ENCODE assay signal across 19 cellular contexts in the genomic region with DNA sequence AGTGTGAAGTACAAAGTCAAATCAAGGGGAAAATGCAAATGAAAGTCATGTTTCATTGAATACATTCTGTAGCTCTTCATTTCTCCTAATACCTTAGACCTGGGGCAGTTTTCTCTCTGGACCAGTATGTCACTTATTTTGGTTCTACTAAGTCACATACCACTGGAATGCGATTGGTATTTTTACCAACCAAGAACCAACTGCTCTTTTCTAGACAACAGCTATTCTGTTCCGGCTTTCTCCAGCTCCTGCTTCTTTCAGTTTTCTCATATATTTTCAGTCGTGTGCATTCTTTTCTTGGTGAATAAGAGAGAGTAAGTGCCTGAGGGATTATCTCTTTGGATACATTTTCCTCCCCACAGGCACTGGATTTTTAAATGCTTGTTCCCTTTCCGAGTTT. TPM values are rescaled to one million over a fixed set of nuclear protein-coding genes. Genes with fewer than 3 reads are reported as not detected.
A peak's percentile ranks its signal among the peaks of the same experiment; 100 is the strongest.
DNase-seq lines count a peak whose midpoint lies in the region; ATAC-seq and TF ChIP-seq lines count a peak whose summit lies in the region.
"Had no signal": no experiment of that assay in that cellular context is flagged by ENCODE, and none has a peak within 500 bp of the region (broad histone marks: within the 10 kb centered on the region; RNA-seq: fewer than 3 reads in every experiment).

No MANE protein-coding gene starts in this region.

- TF ChIP-seq CTCF in HEK293 (tag by site-specific recombination; IDR thresholded peaks at IDR 0.05), result no peak
- TF ChIP-seq CTCF in epithelial cell of proximal tubule (conservative IDR thresholded peaks at IDR 0.05; ENCODE audit: low read depth, low read length), result no peak

- H3K4me1 ChIP-seq in HEK293 (ENCODE audit: control insufficient read depth, insufficient read depth, low read length), result no peaks in the 10 kb centered on the region
- H3K4me1 ChIP-seq in SJCRH30, result peaks cover 22% of the 10 kb centered on the region
- peaks cover 7% of the 10 kb centered on the region for H3K4me1 ChIP-seq in HAP-1
- H3K4me1 ChIP-seq: BE2C, Caco-2 had no signal

- H3K36me3 ChIP-seq in HEK293 (ENCODE audit: control insufficient read depth in 2 of 2, insufficient read depth in 1 of 2, low read length in 2 of 2) (no peaks in the 10 kb centered on the region), SJCRH30 (no peaks in the 10 kb centered on the region), HAP-1 (replicated peaks) (no peaks in the 10 kb centered on the region)
- H3K36me3 ChIP-seq: BE2C had no signal

- no peaks in the 10 kb centered on the region for H3K27me3 ChIP-seq in SJCRH30
- no peaks in the 10 kb centered on the region for H3K27me3 ChIP-seq in HAP-1 (ENCODE audit: low read depth)

- H3K27ac ChIP-seq in HEK293 (ENCODE audit: extremely low read depth, low read depth, low read length) (no peak overlapping the region), SJCRH30 (peak overlapping the region; percentile 96)

- CTCF ChIA-PET in HEK293 (lab: Yijun Ruan, JAX), result no interaction called here

- in situ Hi-C loops in HAP-1 (cut with MboI; ENCODE audit: low sequenced_read_pairs), result no loop called here

- H3K9me3 ChIP-seq in HEK293 (ENCODE audit: control insufficient read depth, insufficient read depth, low read depth, low read length) (no peaks in the 10 kb centered on the region), SJCRH30 (replicated peaks) (no peaks in the 10 kb centered on the region), HAP-1 (no peaks in the 10 kb centered on the region)
- H3K9me3 ChIP-seq: BE2C, Caco-2 had no signal

- no peak for ATAC-seq in HG03571 (IDR thresholded peaks at IDR 0.05; ENCODE audit: unreplicated experiment)

- POLR2A ChIA-PET in HEK293 (lab: Yijun Ruan, JAX), result no interaction called here

- H3K4me3 ChIP-seq in HEK293 (ENCODE audit: low read depth, low read length) (no peak overlapping the region), SJCRH30 (peak overlapping the region; percentile 51), epithelial cell of proximal tubule (ENCODE audit: low read depth, low read length) (peak overlapping the region; percentile 37), HAP-1 (no peak overlapping the region)

- DNase-seq in SJCRH30, result peak; percentile 33 to 68
- DNase-seq in epithelial cell of proximal tubule (ENCODE audit: low read depth), result peak; percentile 71
- peak; percentile 94 for DNase-seq in renal cortical epithelial cell (ENCODE audit: low read depth)
- no peak for DNase-seq in NCI-H2107 treated with DMSO at 0.1 percent for 48 hours (lab: John Stamatoyannopoulos, UW; ENCODE audit: unreplicated experiment)
- no peak for DNase-seq in HAP-1 (ENCODE audit: low spot score in 2 of 2)
- no peak for DNase-seq in mesenteric fat pad (ENCODE audit: low spot score)
- DNase-seq: activated CD4-positive, alpha-beta T cell treated with anti-CD3 and anti-CD28 coated beads, Interleukin-2, amount 10 ng/mL, durations not matched to agents 24 days and 14 days; activated gamma-delta T cell treated with Interleukin-2 at 50 U/mL for 16 hours; BE2C; Caco-2; HCEC 1CT; hippocampal formation; IMR-90; nephron progenitor cell; stimulated activated CD4-positive, alpha-beta T cell treated with anti-CD3 and anti-CD28 coated beads, Interleukin-4, amount 100 ng/mL, for 1 hour; T-helper 1 cell had no signal

TF ChIP-seq in HEK293, 187 proteins besides CTCF, POLR2A, EP300 and RAD21:
- TF ChIP-seq, protein P1, sequence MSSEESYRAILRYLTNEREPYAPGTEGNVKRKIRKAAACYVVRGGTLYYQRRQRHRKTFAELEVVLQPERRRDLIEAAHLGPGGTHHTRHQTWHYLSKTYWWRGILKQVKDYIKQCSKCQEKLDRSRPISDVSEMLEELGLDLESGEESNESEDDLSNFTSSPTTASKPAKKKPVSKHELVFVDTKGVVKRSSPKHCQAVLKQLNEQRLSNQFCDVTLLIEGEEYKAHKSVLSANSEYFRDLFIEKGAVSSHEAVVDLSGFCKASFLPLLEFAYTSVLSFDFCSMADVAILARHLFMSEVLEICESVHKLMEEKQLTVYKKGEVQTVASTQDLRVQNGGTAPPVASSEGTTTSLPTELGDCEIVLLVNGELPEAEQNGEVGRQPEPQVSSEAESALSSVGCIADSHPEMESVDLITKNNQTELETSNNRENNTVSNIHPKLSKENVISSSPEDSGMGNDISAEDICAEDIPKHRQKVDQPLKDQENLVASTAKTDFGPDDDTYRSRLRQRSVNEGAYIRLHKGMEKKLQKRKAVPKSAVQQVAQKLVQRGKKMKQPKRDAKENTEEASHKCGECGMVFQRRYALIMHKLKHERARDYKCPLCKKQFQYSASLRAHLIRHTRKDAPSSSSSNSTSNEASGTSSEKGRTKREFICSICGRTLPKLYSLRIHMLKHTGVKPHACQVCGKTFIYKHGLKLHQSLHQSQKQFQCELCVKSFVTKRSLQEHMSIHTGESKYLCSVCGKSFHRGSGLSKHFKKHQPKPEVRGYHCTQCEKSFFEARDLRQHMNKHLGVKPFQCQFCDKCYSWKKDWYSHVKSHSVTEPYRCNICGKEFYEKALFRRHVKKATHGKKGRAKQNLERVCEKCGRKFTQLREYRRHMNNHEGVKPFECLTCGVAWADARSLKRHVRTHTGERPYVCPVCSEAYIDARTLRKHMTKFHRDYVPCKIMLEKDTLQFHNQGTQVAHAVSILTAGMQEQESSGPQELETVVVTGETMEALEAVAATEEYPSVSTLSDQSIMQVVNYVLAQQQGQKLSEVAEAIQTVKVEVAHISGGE (tag by site-specific recombination; conservative IDR thresholded peaks at IDR 0.05; ENCODE audit: low read depth), result peak; percentile 24; the same call in 1 of the 2 replicates
- TF ChIP-seq ZNF549 (tag by site-specific recombination; IDR thresholded peaks at IDR 0.05), result no peak

RNA-seq across cellular contexts. Expression of a gene that starts 39.2 kb away (rescaled TPM):
- not detected in 2 replicates for total RNA-seq in SJCRH30 (2014; rRNA removed; shearing (Covaris generic))
- total RNA-seq in epithelial cell of proximal tubule (not detected in 2 replicates), renal cortical epithelial cell (not detected in 2 replicates), mesenteric fat pad (not detected)
- total RNA-seq: activated CD4-positive, alpha-beta T cell treated with anti-CD3 and anti-CD28 coated beads, Interleukin-2, amount 10 ng/mL, durations not matched to agents 24 days and 14 days; Caco-2; IMR-90; posterior vena cava had no signal

Comparison
In these comparisons a context has a peak if more than half of its experiments do, and no peak if none do; other contexts are left out.
1. H3K4me3 ChIP-seq: peak in SJCRH30 (single experiment) and epithelial cell of proximal tubule (single experiment); none in HEK293 (single experiment) and HAP-1 (single experiment).
2. DNase-seq: peak in SJCRH30 (2 of 2), epithelial cell of proximal tubule (single experiment) and renal cortical epithelial cell (single experiment); none in NCI-H2107 treated with DMSO at 0.1 percent for 48 hours (single experiment), HAP-1 (0 of 2) and mesenteric fat pad (single experiment).